Comparison of ENCODE assay signal across 20 cellular contexts in genomic region chr6:98566126-98566525, GRCh38.
A peak's percentile ranks its signal among the peaks of the same experiment; 100 is the strongest.
DNase-seq lines count a peak whose midpoint lies in the region.
"Had no signal": no experiment of that assay in that cellular context is flagged by ENCODE, and none has a peak within 500 bp of the region (broad histone marks: within the 10 kb centered on the region; RNA-seq: fewer than 3 reads in every experiment).

No MANE protein-coding gene starts in this region.

- H3K27ac ChIP-seq in caudate nucleus (ENCODE audit: low read depth, low read length), result peak overlapping the region; percentile 16
- H3K27ac ChIP-seq: SJCRH30 had no signal

- DNase-seq in Ammon's horn (ENCODE audit: low spot score), result peak; percentile 77
- DNase-seq in caudate nucleus (lab: John Stamatoyannopoulos, UW), result peak in 11 of 61 donors; percentile 2 to 51 (median 12)
- DNase-seq in hippocampal formation (lab: John Stamatoyannopoulos, UW), result peak; percentile 10 to 84
- DNase-seq in pons (ENCODE audit: low spot score), result peak; percentile 95
- DNase-seq in cardiac septum (ENCODE audit: low spot score), result no peak
- no peak for DNase-seq in NK-92 treated with Interleukin-12 subunit alpha and Interleukin-12 subunit beta, amount 100 ng/mL, for 24 hours (lab: John Stamatoyannopoulos, UW)
- DNase-seq in SK-N-DZ (ENCODE audit: low spot score), result no peak
- DNase-seq in NCI-H526 treated with DMSO at 0.1 percent for 48 hours (lab: John Stamatoyannopoulos, UW), result no peak
- DNase-seq: 8988T, ACHN, HFFc6, Karpas-422, NCI-H1092 treated with DMSO at 0.1 percent for 48 hours, NCI-H1436, NCI-H1930, NCI-H2107, NCI-H524, NCI-H774, PC-3, SJCRH30 had no signal

- intact Hi-C loops in cardiac septum (cut with DNase I), result no loop called here

Comparison
In these comparisons a context has a peak if more than half of its experiments do, and no peak if none do; other contexts are left out.
1. DNase-seq: peak in Ammon's horn (single experiment), hippocampal formation (2 of 2) and pons (single experiment); none in cardiac septum (single experiment), NK-92 treated with Interleukin-12 subunit alpha and Interleukin-12 subunit beta, amount 100 ng/mL, for 24 hours (single experiment), SK-N-DZ (single experiment) and NCI-H526 treated with DMSO at 0.1 percent for 48 hours (single experiment).